8 cellular contexts compared by ENCODE assay signal in genomic region chr3:177427096-177427495, GRCh38.
DNase-seq lines count a peak whose midpoint lies in the region; ATAC-seq, FAIRE-seq and TF ChIP-seq lines count a peak whose summit lies in the region.

No MANE protein-coding gene starts in this region.

- DNase-seq in DND-41 (peak; percentile 27), DMS53 treated with DMSO at 0.1 percent for 48 hours (lab: John Stamatoyannopoulos, UW; ENCODE audit: unreplicated experiment) (no peak), frontal cortex (ENCODE audit: low spot score in 2 of 2) (no peak), NCI-H1105 treated with DMSO at 0.1 percent for 48 hours (lab: John Stamatoyannopoulos, UW) (no peak)
- peak; percentile 15 for DNase-seq in activated effector memory CD4-positive, alpha-beta T cell treated with Interleukin-2 at 50 U/mL for 16 hours
- peak; percentile 39 for DNase-seq in stimulated activated naive CD8-positive, alpha-beta T cell treated with anti-CD3 and anti-CD28 coated beads, Interleukin-15, Interleukin-2, amounts not matched to agents 100 U/mL and 50 U/mL, for 24 hours

- H3K79me2 ChIP-seq in DND-41 (ENCODE audit: insufficient read depth, low read length) (no peaks in the 10 kb centered on the region), KMS-11 (ENCODE audit: insufficient read depth, low read depth) (no peaks in the 10 kb centered on the region)

- no peak for FAIRE-seq in frontal cortex (lab: Jason Lieb, UNC)

- TF ChIP-seq CTCF in DND-41 (IDR thresholded peaks at IDR 0.05; ENCODE audit: borderline replicate concordance, extremely low read depth, low read length, poor library complexity, severe bottlenecking) (no peak), KMS-11 (conservative IDR thresholded peaks at IDR 0.05; ENCODE audit: low read depth, low read length) (no peak)

- peaks cover 33% of the 10 kb centered on the region for H3K4me1 ChIP-seq in DND-41 (ENCODE audit: insufficient read depth, low read length)
- no peaks in the 10 kb centered on the region for H3K4me1 ChIP-seq in KMS-11 (ENCODE audit: low read depth, poor library complexity, severe bottlenecking)

- H3K4me2 ChIP-seq in DND-41 (ENCODE audit: insufficient read depth, low read length) = no peak overlapping the region
- no peak overlapping the region for H3K4me2 ChIP-seq in KMS-11

- H2AFZ ChIP-seq in DND-41 (ENCODE audit: low read depth, low read length) (peak overlapping the region; percentile 11), KMS-11 (ENCODE audit: low read depth) (peak overlapping the region; percentile 19; the same call in 1 of the 2 replicates)

- H3K27ac ChIP-seq in DND-41 (ENCODE audit: low read length) (peak overlapping the region; percentile 32), KMS-11 (no peak overlapping the region)

- H3K9me3 ChIP-seq in DND-41 (ENCODE audit: insufficient read depth, low read length, severe bottlenecking) = no peaks in the 10 kb centered on the region

- no peaks in the 10 kb centered on the region for H4K20me1 ChIP-seq in DND-41 (ENCODE audit: insufficient read depth, low read length)
- H4K20me1 ChIP-seq in KMS-11 (ENCODE audit: insufficient read depth) = no peaks in the 10 kb centered on the region

- H3K9ac ChIP-seq in DND-41 (ENCODE audit: low read depth, low read length) = no peak overlapping the region
- H3K9ac ChIP-seq in KMS-11 = no peak overlapping the region

- H3K27me3 ChIP-seq in DND-41 (ENCODE audit: insufficient read depth, low read length, poor library complexity) (no peaks in the 10 kb centered on the region), KMS-11 (ENCODE audit: insufficient read depth, low read depth) (no peaks in the 10 kb centered on the region)

- no peaks in the 10 kb centered on the region for H3K36me3 ChIP-seq in DND-41 (ENCODE audit: insufficient read depth, low read length)
- H3K36me3 ChIP-seq in KMS-11 (ENCODE audit: insufficient read depth) = no peaks in the 10 kb centered on the region

- peak; percentile 72 for ATAC-seq in DND-41 (ENCODE audit: insufficient read depth, low read depth)
- peak; percentile 99 for ATAC-seq in GM21515 (IDR thresholded peaks at IDR 0.05; ENCODE audit: unreplicated experiment)
- peak; percentile 97 for ATAC-seq in stimulated activated naive CD8-positive, alpha-beta T cell treated with anti-CD3 and anti-CD28 coated beads, Interleukin-15, Interleukin-2, amounts not matched to agents 100 U/mL and 50 U/mL, for 24 hours

- H3K4me3 ChIP-seq in DND-41 (ENCODE audit: low read depth in 1 of 2, low read length in 2 of 2) (no peak overlapping the region), KMS-11 (IDR thresholded peaks at IDR 0.05; ENCODE audit: insufficient read depth, low read depth, low read length) (no peak overlapping the region)

Comparison
In these comparisons a context has a peak if more than half of its experiments do, and no peak if none do; other contexts are left out.
1. DNase-seq: peak in DND-41 (single experiment), activated effector memory CD4-positive, alpha-beta T cell treated with Interleukin-2 at 50 U/mL for 16 hours (single experiment) and stimulated activated naive CD8-positive, alpha-beta T cell treated with anti-CD3 and anti-CD28 coated beads, Interleukin-15, Interleukin-2, amounts not matched to agents 100 U/mL and 50 U/mL, for 24 hours (single experiment); none in DMS53 treated with DMSO at 0.1 percent for 48 hours (single experiment), frontal cortex (0 of 2) and NCI-H1105 treated with DMSO at 0.1 percent for 48 hours (single experiment).
2. Peak in every context shown above with its lines, with median percentiles within 50 percentile points of each other: ATAC-seq.